In the genomic region with DNA sequence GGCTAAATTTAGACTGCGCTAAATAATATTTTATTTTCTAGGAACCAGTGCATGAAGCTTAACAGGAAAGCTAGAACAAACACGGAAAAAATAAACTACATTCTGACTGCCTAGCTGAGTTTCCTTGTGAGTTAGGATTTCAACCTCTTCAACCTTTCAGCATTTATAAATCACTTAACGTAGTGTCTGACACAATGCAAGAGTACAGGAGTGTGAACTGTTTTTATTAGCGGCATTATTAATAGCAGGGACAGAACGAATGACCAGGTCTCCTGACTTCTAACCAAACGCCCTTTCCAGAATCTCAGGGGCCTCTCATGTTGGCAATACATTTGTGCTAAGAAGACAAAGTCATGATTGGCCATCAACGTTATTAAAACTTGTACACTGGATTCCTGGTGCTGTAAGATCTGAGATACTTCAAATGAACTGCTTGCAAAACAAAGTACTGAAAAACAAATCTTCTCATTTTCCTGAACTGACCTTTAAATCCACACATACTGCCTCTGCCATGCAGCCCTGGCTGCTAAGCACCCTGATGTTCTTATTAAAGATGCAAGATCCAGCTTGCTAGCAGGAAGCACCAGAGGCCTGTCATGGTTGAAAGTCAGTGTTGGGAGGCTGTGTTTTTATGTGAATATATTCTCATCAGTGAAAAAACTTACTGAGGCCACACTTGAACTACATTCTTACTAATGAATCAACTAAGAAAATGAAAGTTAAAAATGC, we compare ENCODE assay signal across 20 cellular contexts.
"Had no signal": no experiment of that assay in that cellular context is flagged by ENCODE, and none has a peak within 500 bp of the region (broad histone marks: within the 10 kb centered on the region; RNA-seq: fewer than 3 reads in every experiment).

No MANE protein-coding gene starts in this region.

- H3K9me3 ChIP-seq: esophagus squamous epithelium, prostate gland, right lobe of liver, upper lobe of left lung had no signal

- H3K9me3 Mint-ChIP-seq: nephron had no signal

- H3K27me3 ChIP-seq: esophagus squamous epithelium, hepatocyte, right lobe of liver, upper lobe of left lung had no signal

- H3K36me3 ChIP-seq: esophagus squamous epithelium, prostate gland, right lobe of liver, upper lobe of left lung had no signal

- H3K27ac ChIP-seq: esophagus squamous epithelium, hepatocyte, prostate gland, right lobe of liver, upper lobe of left lung had no signal

- H3K4me1 ChIP-seq: esophagus squamous epithelium, prostate gland, right lobe of liver, upper lobe of left lung had no signal

- H3K36me3 Mint-ChIP-seq: activated naive CD8-positive, alpha-beta T cell had no signal

- H3K4me3 Mint-ChIP-seq: activated naive CD8-positive, alpha-beta T cell; nephron; stimulated activated naive CD8-positive, alpha-beta T cell treated with anti-CD3 and anti-CD28 coated beads, Interleukin-15, amount 100 ng/mL, for 72 hours had no signal

- H3K4me3 ChIP-seq: esophagus squamous epithelium, hepatocyte, prostate gland, right lobe of liver, upper lobe of left lung had no signal

- H3K4me1 Mint-ChIP-seq: nephron; stimulated activated naive CD8-positive, alpha-beta T cell treated with anti-CD3 and anti-CD28 coated beads, Interleukin-15, amount 100 ng/mL, for 72 hours had no signal

- H3K27ac Mint-ChIP-seq: activated naive CD8-positive, alpha-beta T cell; nephron; stimulated activated naive CD8-positive, alpha-beta T cell treated with anti-CD3 and anti-CD28 coated beads, Interleukin-15, amount 100 ng/mL, for 72 hours had no signal

- H3K27me3 Mint-ChIP-seq: activated naive CD8-positive, alpha-beta T cell; stimulated activated naive CD8-positive, alpha-beta T cell treated with anti-CD3 and anti-CD28 coated beads, Interleukin-15, amount 100 ng/mL, for 72 hours had no signal

- DNase-seq: activated CD4-positive, alpha-beta T cell treated with anti-CD3 and anti-CD28 coated beads, Interleukin-2, amount 50 U/mL, for 1 hour; activated CD8-positive, alpha-beta memory T cell treated with anti-CD3 and anti-CD28 coated beads, Interleukin-2, amount 50 U/mL, for 4 hours; activated gamma-delta T cell treated with Interleukin-2 at 50 U/mL for 16 hours; dermis blood vessel endothelial cell; effector memory CD4-positive, alpha-beta T cell; esophagus squamous epithelium; islet precursor cell; mammary epithelial cell; midbrain; right lobe of liver; small intestine; stimulated activated CD4-positive, alpha-beta T cell treated with anti-CD3 and anti-CD28 coated beads, Interleukin-15, amount 100 ng/mL, for 24 hours; stimulated activated CD4-positive, alpha-beta T cell treated with anti-CD3 and anti-CD28 coated beads, Interleukin-2, amount 100 ng/mL, for 48 hours; stimulated activated naive CD8-positive, alpha-beta T cell treated with anti-CD3 and anti-CD28 coated beads, Interleukin-15, amount 100 ng/mL, for 72 hours; T1000; upper lobe of left lung had no signal
